ENCODE assay signal across 8 cellular contexts in genomic region chr12:95858451-95859343, GRCh38. TPM values are rescaled to one million over a fixed set of nuclear protein-coding genes. Genes with fewer than 3 reads are reported as not detected.
DNase-seq lines count a peak whose midpoint lies in the region; ATAC-seq and TF ChIP-seq lines count a peak whose summit lies in the region.

SNRPF (plus strand) TSS chr12:95858952; CDS start chr12:95859074, 122 bp downstream.

- H3K9me3 ChIP-seq in thoracic aorta: no peaks in the 10 kb centered on the region

- peaks cover 2% of the 10 kb centered on the region for H3K36me3 ChIP-seq in thoracic aorta

- no peaks in the 10 kb centered on the region for H3K27me3 ChIP-seq in thoracic aorta (replicated peaks; ENCODE audit: insufficient read depth)

- H3K36me3 Mint-ChIP-seq in activated naive CD4-positive, alpha-beta T cell treated with anti-CD3 and anti-CD28 coated beads, Interleukin-2, amount 50 U/mL, for 72 hours: peaks cover 10 to 21% of the 10 kb centered on the region in 2 donors

- peaks cover 13 to 15% of the 10 kb centered on the region in 2 donors for H3K4me1 ChIP-seq in thoracic aorta (ENCODE audit: control insufficient read depth in 1 of 2, low read depth in 2 of 2)

- TF ChIP-seq CTCF in GM12864 (IDR thresholded peaks at IDR 0.05; ENCODE audit: low read depth, low read length, missing control alignments) (peak; percentile 6), omental fat pad (IDR thresholded peaks at IDR 0.05) (no peak), thoracic aorta (IDR thresholded peaks at IDR 0.05) (peak; percentile 28)

- H3K9me3 Mint-ChIP-seq in activated naive CD4-positive, alpha-beta T cell treated with anti-CD3 and anti-CD28 coated beads, Interleukin-2, amount 50 U/mL, for 72 hours: no peaks in the 10 kb centered on the region

- DNase-seq in GM12864 (ENCODE audit: low read depth) (peak; percentile 92), NCI-H1092 treated with DMSO at 0.1 percent for 48 hours (lab: John Stamatoyannopoulos, UW) (peak; percentile 95), glomerular visceral epithelial cell (ENCODE audit: extremely low spot score) (peak; percentile 95), omental fat pad (ENCODE audit: low spot score) (peak; percentile 86), thoracic aorta (ENCODE audit: low spot score) (peak; percentile 86)
- DNase-seq in activated naive CD4-positive, alpha-beta T cell treated with anti-CD3 and anti-CD28 coated beads, Interleukin-2, amount 50 U/mL, for 72 hours (ENCODE audit: low spot score in 2 of 2): peak; percentile 87 to 96

- peak within 1 kb of the TSS in 1 of 2 donors; percentile 39 for H3K27ac Mint-ChIP-seq in activated naive CD4-positive, alpha-beta T cell treated with anti-CD3 and anti-CD28 coated beads, Interleukin-2, amount 50 U/mL, for 72 hours

- H3K27ac ChIP-seq in thoracic aorta: peak within 1 kb of the TSS; percentile 15 to 49

- ATAC-seq in HG02623 (IDR thresholded peaks at IDR 0.05; ENCODE audit: unreplicated experiment) (peak; percentile 100), SK-N-SH treated with all-trans-retinoic acid at 6 μM for 48 hours (peak; percentile 98), omental fat pad (ENCODE audit: low FRiP score) (peak; percentile 98), thoracic aorta (ENCODE audit: insufficient number of reproducible peaks, low FRiP score, low read depth) (peak; percentile 99)
- ATAC-seq in activated naive CD4-positive, alpha-beta T cell treated with anti-CD3 and anti-CD28 coated beads, Interleukin-2, amount 50 U/mL, for 72 hours: peak; percentile 99

- H3K4me3 ChIP-seq in GM12864 (ENCODE audit: low read depth, low read length) (peak within 1 kb of the TSS; percentile 86), thoracic aorta (peak within 1 kb of the TSS; percentile 94)

TF ChIP-seq in SK-N-SH treated with all-trans-retinoic acid at 6 μM for 48 hours, 23 proteins besides CTCF, POLR2A, EP300 and RAD21:
- no peak for TF ChIP-seq ISL1 (CRISPR knock-in tag; IDR thresholded peaks at IDR 0.05)
- no peak for TF ChIP-seq CSRNP3 (CRISPR knock-in tag; IDR thresholded peaks at IDR 0.05)
- TF ChIP-seq OSR1 (CRISPR knock-in tag; IDR thresholded peaks at IDR 0.05): no peak
- TF ChIP-seq ARNTL (CRISPR knock-in tag; IDR thresholded peaks at IDR 0.05; ENCODE audit: borderline replicate concordance, low read depth): no peak
- TF ChIP-seq BACH2 (CRISPR knock-in tag; IDR thresholded peaks at IDR 0.05; ENCODE audit: borderline replicate concordance): no peak
- no peak for TF ChIP-seq PPARA (CRISPR knock-in tag; IDR thresholded peaks at IDR 0.05; ENCODE audit: borderline replicate concordance)
- TF ChIP-seq ZFP3 (CRISPR knock-in tag; IDR thresholded peaks at IDR 0.05): no peak
- TF ChIP-seq ZFP30 (CRISPR knock-in tag; IDR thresholded peaks at IDR 0.05): no peak
- no peak for TF ChIP-seq GLIS3 (CRISPR knock-in tag; IDR thresholded peaks at IDR 0.05)
- TF ChIP-seq TSHZ2 (CRISPR knock-in tag; IDR thresholded peaks at IDR 0.05): no peak
- no peak for TF ChIP-seq ZC3H10 (CRISPR knock-in tag; IDR thresholded peaks at IDR 0.05)
- TF ChIP-seq ZNF70 (CRISPR knock-in tag; IDR thresholded peaks at IDR 0.05): no peak
- TF ChIP-seq ZNF8 (CRISPR knock-in tag; IDR thresholded peaks at IDR 0.05): no peak

RNA-seq across cellular contexts. Expression of gene SNRPF, which starts in this region (rescaled TPM):
- total RNA-seq in activated naive CD4-positive, alpha-beta T cell treated with anti-CD3 and anti-CD28 coated beads, Interleukin-2, amount 50 U/mL, for 72 hours: 10 to 100 TPM; 43.9 to 56.2 TPM
- 10 to 100 TPM in 1 of 4 donors, 1 to 10 TPM in 3; 4.9 to 14.7 (median 7.9) TPM for total RNA-seq in omental fat pad
- 1 to 10 TPM; 6.5 to 9.1 TPM for total RNA-seq in thoracic aorta

Comparison
In these comparisons a context has a peak if more than half of its experiments do, and no peak if none do; other contexts are left out.
1. Peak in every context shown above with its lines: DNase-seq, ATAC-seq, H3K4me3 ChIP-seq and H3K27ac ChIP-seq.
2. CTCF ChIP-seq: peak in GM12864 (single experiment) and thoracic aorta (single experiment); none in omental fat pad (0 of 3).